ENCODE assay signal across 20 cellular contexts in genomic region chr2:630451-631320, GRCh38. TPM values are rescaled to one million over a fixed set of nuclear protein-coding genes. Genes with fewer than 3 reads are reported as not detected.
DNase-seq lines count a peak whose midpoint lies in the region; ATAC-seq, FAIRE-seq and TF ChIP-seq lines count a peak whose summit lies in the region.
"Had no signal": no experiment of that assay in that cellular context is flagged by ENCODE, and none has a peak within 500 bp of the region (broad histone marks: within the 10 kb centered on the region; RNA-seq: fewer than 3 reads in every experiment).

No MANE protein-coding gene starts in this region.

- H3K36me3 Mint-ChIP-seq in WTC11 = no peaks in the 10 kb centered on the region
- no peaks in the 10 kb centered on the region for H3K36me3 Mint-ChIP-seq in effector memory CD8-positive, alpha-beta T cell (ENCODE audit: insufficient read depth)
- H3K36me3 Mint-ChIP-seq: CD4-positive, CD25-positive, alpha-beta regulatory T cell; CD8-positive, alpha-beta T cell had no signal

- no peak for DNase-seq in RCC 7860 (ENCODE audit: low spot score)
- DNase-seq in WTC11 (ENCODE audit: low spot score) = no peak
- DNase-seq in frontal cortex (ENCODE audit: low spot score in 2 of 2) = no peak
- DNase-seq in dermis blood vessel endothelial cell = no peak
- no peak for DNase-seq in effector memory CD8-positive, alpha-beta T cell
- no peak for DNase-seq in erythroblast (lab: John Stamatoyannopoulos, UW)
- DNase-seq: 8988T; Caco-2; CD4-positive, CD25-positive, alpha-beta regulatory T cell; CD8-positive, alpha-beta T cell; DMS153; DND-41; GF-D8; HFFc6 had no signal

- peaks cover 4% of the 10 kb centered on the region for H3K9me3 Mint-ChIP-seq in WTC11
- H3K9me3 Mint-ChIP-seq in effector memory CD8-positive, alpha-beta T cell = no peaks in the 10 kb centered on the region
- H3K9me3 Mint-ChIP-seq: CD8-positive, alpha-beta T cell; HFFc6 had no signal

- H3K4me3 Mint-ChIP-seq in WTC11 = no peak overlapping the region
- H3K4me3 Mint-ChIP-seq in effector memory CD8-positive, alpha-beta T cell = no peak overlapping the region
- H3K4me3 Mint-ChIP-seq: B cell; CD4-positive, CD25-positive, alpha-beta regulatory T cell; CD8-positive, alpha-beta T cell; GM23338; HFFc6 had no signal

- no peak for TF ChIP-seq CTCF in WTC11 (IDR thresholded peaks at IDR 0.05)

- peaks cover 8% of the 10 kb centered on the region; the same call in 1 of the 2 replicates for H3K4me1 Mint-ChIP-seq in WTC11
- H3K4me1 Mint-ChIP-seq in effector memory CD8-positive, alpha-beta T cell (ENCODE audit: low read depth in 2 of 2) = no peaks in the 10 kb centered on the region
- H3K4me1 Mint-ChIP-seq: B cell; CD4-positive, CD25-positive, alpha-beta regulatory T cell had no signal

- H3K27ac Mint-ChIP-seq in WTC11 = no peak overlapping the region
- no peak overlapping the region for H3K27ac Mint-ChIP-seq in effector memory CD8-positive, alpha-beta T cell
- H3K27ac Mint-ChIP-seq: B cell; CD4-positive, CD25-positive, alpha-beta regulatory T cell; CD8-positive, alpha-beta T cell; GM23338; HFFc6 had no signal

- CTCF ChIA-PET in WTC11 (lab: Charles Lee) = no interaction called here

- ATAC-seq in WTC11 = no peak
- ATAC-seq in effector memory CD8-positive, alpha-beta T cell (replicated peaks) = no peak
- ATAC-seq in HG03045 (IDR thresholded peaks at IDR 0.05; ENCODE audit: unreplicated experiment) = no peak
- ATAC-seq: CD8-positive, alpha-beta T cell; GM23338 had no signal

- FAIRE-seq in A204.1 (lab: Jason Lieb, UNC) = peak; percentile 85
- FAIRE-seq in RCC 7860 (lab: Jason Lieb, UNC) = peak; percentile 63
- peak; percentile 72 for FAIRE-seq in frontal cortex (lab: Jason Lieb, UNC)
- FAIRE-seq: GM12891, GM18507 had no signal

- peaks cover 3% of the 10 kb centered on the region for H3K27me3 Mint-ChIP-seq in WTC11 (ENCODE audit: low read depth)
- H3K27me3 Mint-ChIP-seq in effector memory CD8-positive, alpha-beta T cell = peaks cover 18 to 24% of the 10 kb centered on the region in 2 donors

- no peak for TF ChIP-seq POLR2A in erythroblast (IDR thresholded peaks at IDR 0.05; ENCODE audit: low read length)

- POLR2A ChIA-PET in WTC11 (lab: Charles Lee) = no interaction called here

TF ChIP-seq in WTC11, 78 proteins besides CTCF, POLR2A, EP300 and RAD21:
- no peak for TF ChIP-seq ZNF317 (CRISPR knock-in tag; IDR thresholded peaks at IDR 0.05; ENCODE audit: borderline replicate concordance, low read depth)
- no peak for TF ChIP-seq NR1H2 (CRISPR knock-in tag; IDR thresholded peaks at IDR 0.05)
- peak; percentile 92 for TF ChIP-seq HMGA2 (CRISPR knock-in tag; IDR thresholded peaks at IDR 0.05)
- TF ChIP-seq GRHL2 (CRISPR knock-in tag; IDR thresholded peaks at IDR 0.05; ENCODE audit: insufficient replicate concordance, severe bottlenecking) = no peak
- TF ChIP-seq ZNF232 (CRISPR knock-in tag; IDR thresholded peaks at IDR 0.05) = no peak
TF ChIP-seq in WTC11: peak in this region for 1.

RNA-seq across cellular contexts. Expression of gene TMEM18, which starts 46.5 kb away (rescaled TPM):
- 23.9 to 27.4 TPM (median 24.0 TPM) in 3 replicates for total RNA-seq in WTC11 (2021)
- total RNA-seq in frontal cortex = 20.0 TPM
- total RNA-seq in dermis blood vessel endothelial cell = 22.2 and 35.6 TPM in 2 replicates
